Comparison of ENCODE assay signal across 22 cellular contexts in genomic region chr7:157017149-157017548, GRCh38. TPM values are rescaled to one million over a fixed set of nuclear protein-coding genes. Genes with fewer than 3 reads are reported as not detected.
DNase-seq lines count a peak whose midpoint lies in the region; ATAC-seq, FAIRE-seq and TF ChIP-seq lines count a peak whose summit lies in the region.
"Had no signal": no experiment of that assay in that cellular context is flagged by ENCODE, and none has a peak within 500 bp of the region (broad histone marks: within the 10 kb centered on the region; RNA-seq: fewer than 3 reads in every experiment).

No MANE protein-coding gene starts in this region.

- peaks cover 57% of the 10 kb centered on the region for H3K4me1 Mint-ChIP-seq in GM23338

- H3K27me3 Mint-ChIP-seq in GM23338 (ENCODE audit: insufficient read depth, low read depth, poor library complexity), result peaks cover 98% of the 10 kb centered on the region

- H3K9me2 ChIP-seq in GM23338 (ENCODE audit: insufficient read depth), result no peaks in the 10 kb centered on the region

- no peak overlapping the region for H3K27ac Mint-ChIP-seq in GM23338

- H3K9me3 Mint-ChIP-seq in GM23338, result peaks cover 5% of the 10 kb centered on the region; the same call in 1 of the 3 replicates

- H3K4me1 ChIP-seq in GM23338 (ENCODE audit: insufficient read depth), result peaks cover 79% of the 10 kb centered on the region

- intact Hi-C loops in left colon (cut with DNase I, micrococcal nuclease), result no loop called here

- H3K4me3 ChIP-seq in GM23338 (peak overlapping the region; percentile 49), WERI-Rb-1 (ENCODE audit: low read depth, low read length) (peak overlapping the region; percentile 15)
- H3K4me3 ChIP-seq: cardiac muscle cell, psoas muscle had no signal

- peaks cover 100% of the 10 kb centered on the region for H3K27me3 ChIP-seq in GM23338 (ENCODE audit: insufficient read depth)
- no peaks in the 10 kb centered on the region for H3K27me3 ChIP-seq in WERI-Rb-1 (ENCODE audit: insufficient read depth, low read depth, severe bottlenecking)

- peak; percentile 23 for DNase-seq in D721Med (ENCODE audit: insufficient read length, low spot score)
- no peak for DNase-seq in GM23338 (ENCODE audit: low spot score)
- DNase-seq in WERI-Rb-1, result no peak
- peak; percentile 57 for DNase-seq in mesenteric fat pad (ENCODE audit: low spot score)
- no peak for DNase-seq in left colon
- no peak for DNase-seq in stimulated activated CD4-positive, alpha-beta T cell treated with anti-CD3 and anti-CD28 coated beads, Interleukin-12 subunit alpha, Interleukin-12 subunit beta, amount 100 ng/mL, for 4 hours
- DNase-seq: ACHN; activated CD4-positive, alpha-beta T cell treated with anti-CD3 and anti-CD28 coated beads for 1 hour; anterior cingulate cortex; cortex of kidney; DMS79 treated with DMSO at 0.1 percent for 48 hours; KG1; NK-92 treated with Interleukin-12 subunit alpha and Interleukin-12 subunit beta, amount 100 ng/mL, for 24 hours; psoas muscle had no signal

- peaks cover 38% of the 10 kb centered on the region for H3F3A ChIP-seq in GM23338 (replicated peaks; ENCODE audit: low read depth)

- H3K27ac ChIP-seq in GM23338 (ENCODE audit: low read depth) (no peak overlapping the region), WERI-Rb-1 (peak overlapping the region; percentile 92)
- H3K27ac ChIP-seq: cardiac muscle cell, neutrophil, psoas muscle had no signal

- H3K4me2 ChIP-seq in GM23338, result peak overlapping the region; percentile 70

- H3K9me3 ChIP-seq in WERI-Rb-1 (ENCODE audit: severe bottlenecking), result no peaks in the 10 kb centered on the region
- H3K9me3 ChIP-seq: neutrophil, psoas muscle had no signal

- H4K20me1 ChIP-seq in GM23338 (replicated peaks; ENCODE audit: insufficient read depth), result peaks cover 25% of the 10 kb centered on the region

- TF ChIP-seq CTCF in D721Med (IDR thresholded peaks at IDR 0.05; ENCODE audit: insufficient read depth, missing control alignments) (no peak), GM23338 (conservative IDR thresholded peaks at IDR 0.05; ENCODE audit: low read depth in 2 of 2) (no peak), WERI-Rb-1 (IDR thresholded peaks at IDR 0.05; ENCODE audit: low read depth, low read length) (no peak)

- H3K4me3 Mint-ChIP-seq in GM23338, result peak overlapping the region; percentile 17; the same call in 1 of the 3 replicates

- no peaks in the 10 kb centered on the region for H3K36me3 Mint-ChIP-seq in GM23338 (ENCODE audit: low read depth)

- no peaks in the 10 kb centered on the region for H3K79me2 ChIP-seq in GM23338 (replicated peaks; ENCODE audit: insufficient read depth)

- no peak overlapping the region for H2AFZ ChIP-seq in GM23338

- no peak for FAIRE-seq in D721Med (lab: Jason Lieb, UNC)
- FAIRE-seq: TTC549 had no signal

- peak; percentile 3 for ATAC-seq in GM23338
- no peak for ATAC-seq in left colon
- no peak for ATAC-seq in HG02970 (IDR thresholded peaks at IDR 0.05; ENCODE audit: low FRiP score, unreplicated experiment)
- ATAC-seq: psoas muscle had no signal

- H3K36me3 ChIP-seq in GM23338 (ENCODE audit: insufficient read depth) (no peaks in the 10 kb centered on the region), WERI-Rb-1 (no peaks in the 10 kb centered on the region)
- H3K36me3 ChIP-seq: cardiac muscle cell, neutrophil had no signal

TF ChIP-seq in GM23338, 12 proteins besides CTCF, POLR2A, EP300 and RAD21:
- TF ChIP-seq EZH2 (IDR thresholded peaks at IDR 0.05; ENCODE audit: low read depth, unreplicated experiment) (peak; percentile 5), ZNF114 (CRISPR knock-in tag; IDR thresholded peaks at IDR 0.05) (no peak), ZNF462 (CRISPR knock-in tag; IDR thresholded peaks at IDR 0.05) (no peak), STAT1 (IDR thresholded peaks at IDR 0.05; ENCODE audit: unreplicated experiment) (no peak), REST (IDR thresholded peaks at IDR 0.05; ENCODE audit: unreplicated experiment) (no peak)

RNA-seq across cellular contexts. Expression of gene MNX1, which starts 6.7 kb away (rescaled TPM):
- 0.14 TPM in 1 of 2 replicates, not detected in the other for total RNA-seq in GM23338 (2014; rRNA removed; shearing (Covaris generic))
- polyA plus RNA-seq in GM23338 (2016; fragmentation: Nextera tagmentation; extraction: Ambion mirVana), result 0.14 and 0.24 TPM in 2 replicates
- total RNA-seq in mesenteric fat pad, result not detected
- total RNA-seq in left colon, result 10 to 100 TPM; 15.9 to 20.4 TPM
- total RNA-seq: fibroblast of lung, psoas muscle, skeletal muscle tissue, urinary bladder had no signal
- polyA plus RNA-seq: BJ, fibroblast of lung, psoas muscle, urinary bladder had no signal

Comparison
In these comparisons a context has a peak if more than half of its experiments do, and no peak if none do; other contexts are left out.
1. DNase-seq: peak in D721Med (single experiment) and mesenteric fat pad (single experiment); none in GM23338 (single experiment), WERI-Rb-1 (single experiment), left colon (0 of 2) and stimulated activated CD4-positive, alpha-beta T cell treated with anti-CD3 and anti-CD28 coated beads, Interleukin-12 subunit alpha, Interleukin-12 subunit beta, amount 100 ng/mL, for 4 hours (single experiment).
2. RNA of gene MNX1, which starts 6.7 kb away (total RNA-seq): 15.9 to 20.4 TPM in left colon; 0.14 TPM in GM23338 and not detected in mesenteric fat pad (single experiment); every median in the first group is over 10 times any median in the second.